ENCODE assay signal across 19 cellular contexts in genomic region chr4:47381172-47381571, GRCh38.
DNase-seq lines count a peak whose midpoint lies in the region; ATAC-seq lines count a peak whose summit lies in the region.
"Had no signal": no experiment of that assay in that cellular context is flagged by ENCODE, and none has a peak within 500 bp of the region (broad histone marks: within the 10 kb centered on the region; RNA-seq: fewer than 3 reads in every experiment).

No MANE protein-coding gene starts in this region.

- no peaks in the 10 kb centered on the region for H3K79me1 ChIP-seq in mesenchymal stem cell (replicated peaks; ENCODE audit: low read length, poor library complexity, severe bottlenecking)

- peak overlapping the region in 1 of 2 experiments; percentile 48 for H3K4ac ChIP-seq in mesenchymal stem cell (ENCODE audit: low read depth in 1 of 2, low read length in 2 of 2)

- no peak for DNase-seq in stimulated activated naive CD8-positive, alpha-beta T cell treated with anti-CD3 and anti-CD28 coated beads, Interleukin-15, amount 100 ng/mL, for 72 hours
- no peak for DNase-seq in stimulated activated naive CD8-positive, alpha-beta T cell treated with anti-CD3 and anti-CD28 coated beads, Interleukin-15, Interleukin-2, amounts not matched to agents 100 U/mL and 50 U/mL, for 24 hours
- DNase-seq in mesenchymal stem cell (no peak), SKM-1 treated with dmso at 0.1 percent for 144 hours (lab: John Stamatoyannopoulos, UW; ENCODE audit: unreplicated experiment) (no peak)
- DNase-seq in stimulated activated effector memory CD8-positive, alpha-beta T cell treated with anti-CD3 and anti-CD28 coated beads, Interleukin-12 subunit alpha, Interleukin-12 subunit beta, amount 100 ng/mL, for 72 hours (ENCODE audit: low spot score in 2 of 2): no peak
- no peak for DNase-seq in activated CD4-positive, alpha-beta T cell treated with anti-CD3 and anti-CD28 coated beads, Interleukin-2, amount 50 U/mL, for 48 hours
- DNase-seq: Caco-2; CD4-positive, CD25-positive, alpha-beta regulatory T cell; CD8-positive, alpha-beta T cell; DMS153; DND-41; GOT3; H7; HCEC 1CT had no signal

- H3K4me3 ChIP-seq in mesenchymal stem cell (ENCODE audit: insufficient read depth in 1 of 2, low read depth in 1 of 2, low read length in 2 of 2): no peak overlapping the region
- H3K4me3 ChIP-seq: BLaER1 had no signal

- WGBS in mesenchymal stem cell: 98% methylated on average over 3 of the region's 3 CpGs

- H3K4me3 Mint-ChIP-seq in stimulated activated naive CD8-positive, alpha-beta T cell treated with anti-CD3 and anti-CD28 coated beads, Interleukin-15, amount 100 ng/mL, for 72 hours: no peak overlapping the region
- H3K4me3 Mint-ChIP-seq in stimulated activated effector memory CD8-positive, alpha-beta T cell treated with anti-CD3 and anti-CD28 coated beads, Interleukin-12 subunit alpha, Interleukin-12 subunit beta, amount 100 ng/mL, for 72 hours: no peak overlapping the region
- H3K4me3 Mint-ChIP-seq: B cell; CD4-positive, CD25-positive, alpha-beta regulatory T cell; CD8-positive, alpha-beta T cell had no signal

- H3K36me3 ChIP-seq in mesenchymal stem cell (ENCODE audit: control insufficient read depth in 1 of 2, insufficient read depth in 2 of 2, low read depth in 1 of 2, low read length in 2 of 2): no peaks in the 10 kb centered on the region
- H3K36me3 ChIP-seq: BLaER1 had no signal

- no peak overlapping the region for H2AFZ ChIP-seq in mesenchymal stem cell (ENCODE audit: low read depth, low read length)

- H3K27me3 ChIP-seq in mesenchymal stem cell (ENCODE audit: control insufficient read depth in 1 of 2, insufficient read depth in 1 of 2, low read length in 2 of 2): peaks cover 0 to 5% of the 10 kb centered on the region in 2 experiments
- H3K27me3 ChIP-seq: BLaER1 had no signal

- no peak overlapping the region for H3K27ac Mint-ChIP-seq in stimulated activated naive CD8-positive, alpha-beta T cell treated with anti-CD3 and anti-CD28 coated beads, Interleukin-15, amount 100 ng/mL, for 72 hours
- H3K27ac Mint-ChIP-seq in stimulated activated effector memory CD8-positive, alpha-beta T cell treated with anti-CD3 and anti-CD28 coated beads, Interleukin-12 subunit alpha, Interleukin-12 subunit beta, amount 100 ng/mL, for 72 hours: no peak overlapping the region
- H3K27ac Mint-ChIP-seq: B cell; CD4-positive, CD25-positive, alpha-beta regulatory T cell; CD8-positive, alpha-beta T cell had no signal

- ATAC-seq in stimulated activated naive CD8-positive, alpha-beta T cell treated with anti-CD3 and anti-CD28 coated beads, Interleukin-15, amount 100 ng/mL, for 72 hours: peak; percentile 12
- no peak for ATAC-seq in stimulated activated naive CD8-positive, alpha-beta T cell treated with anti-CD3 and anti-CD28 coated beads, Interleukin-15, Interleukin-2, amounts not matched to agents 100 U/mL and 50 U/mL, for 24 hours
- peak; percentile 39 for ATAC-seq in stimulated activated effector memory CD8-positive, alpha-beta T cell treated with anti-CD3 and anti-CD28 coated beads, Interleukin-12 subunit alpha, Interleukin-12 subunit beta, amount 100 ng/mL, for 72 hours
- no peak for ATAC-seq in HG03442 (IDR thresholded peaks at IDR 0.05; ENCODE audit: unreplicated experiment)
- ATAC-seq: CD8-positive, alpha-beta T cell had no signal

- no peak overlapping the region for H3K14ac ChIP-seq in mesenchymal stem cell (ENCODE audit: low read length in 2 of 2)

- no peaks in the 10 kb centered on the region for H3K9me3 ChIP-seq in mesenchymal stem cell (ENCODE audit: control insufficient read depth, low read length)
- H3K9me3 ChIP-seq: Caco-2 had no signal

- H3K9me3 Mint-ChIP-seq in stimulated activated naive CD8-positive, alpha-beta T cell treated with anti-CD3 and anti-CD28 coated beads, Interleukin-15, amount 100 ng/mL, for 72 hours: no peaks in the 10 kb centered on the region
- H3K9me3 Mint-ChIP-seq in stimulated activated effector memory CD8-positive, alpha-beta T cell treated with anti-CD3 and anti-CD28 coated beads, Interleukin-12 subunit alpha, Interleukin-12 subunit beta, amount 100 ng/mL, for 72 hours: no peaks in the 10 kb centered on the region
- H3K9me3 Mint-ChIP-seq: CD8-positive, alpha-beta T cell had no signal

- no peaks in the 10 kb centered on the region for H3K4me1 Mint-ChIP-seq in stimulated activated naive CD8-positive, alpha-beta T cell treated with anti-CD3 and anti-CD28 coated beads, Interleukin-15, amount 100 ng/mL, for 72 hours
- H3K4me1 Mint-ChIP-seq in stimulated activated effector memory CD8-positive, alpha-beta T cell treated with anti-CD3 and anti-CD28 coated beads, Interleukin-12 subunit alpha, Interleukin-12 subunit beta, amount 100 ng/mL, for 72 hours: no peaks in the 10 kb centered on the region
- H3K4me1 Mint-ChIP-seq: B cell; CD4-positive, CD25-positive, alpha-beta regulatory T cell had no signal

- no peaks in the 10 kb centered on the region for H3K4me1 ChIP-seq in mesenchymal stem cell (ENCODE audit: control insufficient read depth, insufficient read depth, low read depth, low read length)
- H3K4me1 ChIP-seq: BLaER1, Caco-2 had no signal

- peaks cover 23% of the 10 kb centered on the region for H3K27me3 Mint-ChIP-seq in stimulated activated naive CD8-positive, alpha-beta T cell treated with anti-CD3 and anti-CD28 coated beads, Interleukin-15, amount 100 ng/mL, for 72 hours
- H3K27me3 Mint-ChIP-seq: CD4-positive, CD25-positive, alpha-beta regulatory T cell had no signal

- H2BK15ac ChIP-seq in mesenchymal stem cell (ENCODE audit: low read depth, poor library complexity, severe bottlenecking): no peak overlapping the region

- H2AK5ac ChIP-seq in mesenchymal stem cell (ENCODE audit: low read length, severe bottlenecking): no peak overlapping the region

- no peaks in the 10 kb centered on the region for H3K36me3 Mint-ChIP-seq in stimulated activated effector memory CD8-positive, alpha-beta T cell treated with anti-CD3 and anti-CD28 coated beads, Interleukin-12 subunit alpha, Interleukin-12 subunit beta, amount 100 ng/mL, for 72 hours
- H3K36me3 Mint-ChIP-seq: CD4-positive, CD25-positive, alpha-beta regulatory T cell; CD8-positive, alpha-beta T cell had no signal

- H3K9ac ChIP-seq in mesenchymal stem cell (ENCODE audit: low read length): no peak overlapping the region
- H3K9ac ChIP-seq: BLaER1 had no signal

- H2BK12ac ChIP-seq in mesenchymal stem cell (ENCODE audit: low read length in 2 of 2): peak overlapping the region in 1 of 2 experiments; percentile 51

- H3K23ac ChIP-seq in mesenchymal stem cell (ENCODE audit: low read length in 2 of 2): no peak overlapping the region

- peak overlapping the region; percentile 4 for H4K91ac ChIP-seq in mesenchymal stem cell (ENCODE audit: low read length)

- H3K4me2 ChIP-seq in mesenchymal stem cell (ENCODE audit: low read length, poor library complexity, severe bottlenecking): no peak overlapping the region
- H3K4me2 ChIP-seq: BLaER1 had no signal

- H3K27ac ChIP-seq in mesenchymal stem cell (ENCODE audit: low read length, poor library complexity, severe bottlenecking): no peak overlapping the region
- H3K27ac ChIP-seq: 22Rv1, BLaER1, C4-2B had no signal

- no peak overlapping the region for H2BK120ac ChIP-seq in mesenchymal stem cell (ENCODE audit: low read depth, low read length)

- peak overlapping the region; percentile 6 to 13 for H3K18ac ChIP-seq in mesenchymal stem cell (ENCODE audit: low read depth in 1 of 2, low read length in 2 of 2)

- no peak overlapping the region for H2BK5ac ChIP-seq in mesenchymal stem cell (ENCODE audit: low read depth, low read length, poor library complexity, severe bottlenecking)

- H4K8ac ChIP-seq in mesenchymal stem cell (ENCODE audit: low read length): peak overlapping the region; percentile 31

Comparison
In these comparisons a context has a peak if more than half of its experiments do, and no peak if none do; other contexts are left out.
1. ATAC-seq: peak in stimulated activated naive CD8-positive, alpha-beta T cell treated with anti-CD3 and anti-CD28 coated beads, Interleukin-15, amount 100 ng/mL, for 72 hours (single experiment) and stimulated activated effector memory CD8-positive, alpha-beta T cell treated with anti-CD3 and anti-CD28 coated beads, Interleukin-12 subunit alpha, Interleukin-12 subunit beta, amount 100 ng/mL, for 72 hours (single experiment); none in stimulated activated naive CD8-positive, alpha-beta T cell treated with anti-CD3 and anti-CD28 coated beads, Interleukin-15, Interleukin-2, amounts not matched to agents 100 U/mL and 50 U/mL, for 24 hours (single experiment) and HG03442 (single experiment).